Comparison of ENCODE assay signal across 1 cellular context in the genomic region with DNA sequence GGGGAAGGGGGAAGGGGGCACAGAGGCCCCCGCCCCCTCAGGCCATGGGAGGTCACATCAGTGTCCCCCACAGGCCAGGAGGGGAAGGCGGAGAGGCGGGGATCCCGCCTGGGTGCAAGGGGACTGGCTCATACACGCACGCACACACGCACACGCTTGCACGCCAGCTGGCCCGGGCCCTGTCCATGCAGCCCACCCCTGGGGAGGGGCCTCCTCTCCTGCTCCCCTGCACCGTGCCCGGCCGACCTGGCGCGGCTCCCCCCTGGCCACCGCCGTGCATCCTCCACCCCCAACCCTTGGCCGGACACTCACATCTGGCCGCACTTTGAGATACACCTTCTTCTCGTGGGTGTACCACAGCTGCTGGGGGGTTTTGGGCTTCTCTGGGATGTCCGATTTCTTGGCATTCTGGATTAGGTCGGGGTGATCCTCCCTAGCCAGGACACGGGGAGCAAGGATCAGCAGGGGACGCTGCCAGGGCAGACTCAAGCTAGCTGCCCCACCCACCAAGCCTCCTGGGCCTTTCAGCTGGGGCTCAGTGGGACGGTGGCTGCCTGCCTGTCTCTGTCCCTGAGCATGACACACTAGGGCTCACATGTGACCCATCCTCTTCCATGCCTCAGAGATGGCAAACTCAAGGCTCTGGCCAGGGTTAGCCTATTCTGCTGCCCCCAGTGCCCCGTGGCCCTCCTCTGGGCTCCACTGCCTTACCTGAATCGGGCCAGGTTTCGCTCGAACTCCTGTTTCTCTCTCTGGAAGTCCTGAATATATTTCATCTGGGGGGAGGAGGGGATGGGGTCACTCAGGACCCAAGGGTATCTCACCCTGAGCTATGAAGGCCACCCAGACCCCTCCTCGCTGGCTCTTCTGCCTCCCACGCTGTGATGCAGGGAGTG.
TF ChIP-seq lines count a peak whose summit lies in the region.

No MANE protein-coding gene starts in this region.

TF ChIP-seq in GM12878, 131 proteins besides CTCF, POLR2A, EP300 and RAD21:
- TF ChIP-seq, protein P1, sequence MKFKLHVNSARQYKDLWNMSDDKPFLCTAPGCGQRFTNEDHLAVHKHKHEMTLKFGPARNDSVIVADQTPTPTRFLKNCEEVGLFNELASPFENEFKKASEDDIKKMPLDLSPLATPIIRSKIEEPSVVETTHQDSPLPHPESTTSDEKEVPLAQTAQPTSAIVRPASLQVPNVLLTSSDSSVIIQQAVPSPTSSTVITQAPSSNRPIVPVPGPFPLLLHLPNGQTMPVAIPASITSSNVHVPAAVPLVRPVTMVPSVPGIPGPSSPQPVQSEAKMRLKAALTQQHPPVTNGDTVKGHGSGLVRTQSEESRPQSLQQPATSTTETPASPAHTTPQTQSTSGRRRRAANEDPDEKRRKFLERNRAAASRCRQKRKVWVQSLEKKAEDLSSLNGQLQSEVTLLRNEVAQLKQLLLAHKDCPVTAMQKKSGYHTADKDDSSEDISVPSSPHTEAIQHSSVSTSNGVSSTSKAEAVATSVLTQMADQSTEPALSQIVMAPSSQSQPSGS (IDR thresholded peaks at IDR 0.05; ENCODE audit: low read length), result peak; percentile 39; the same call in 1 of the 2 replicates
- TF ChIP-seq, protein P2, sequence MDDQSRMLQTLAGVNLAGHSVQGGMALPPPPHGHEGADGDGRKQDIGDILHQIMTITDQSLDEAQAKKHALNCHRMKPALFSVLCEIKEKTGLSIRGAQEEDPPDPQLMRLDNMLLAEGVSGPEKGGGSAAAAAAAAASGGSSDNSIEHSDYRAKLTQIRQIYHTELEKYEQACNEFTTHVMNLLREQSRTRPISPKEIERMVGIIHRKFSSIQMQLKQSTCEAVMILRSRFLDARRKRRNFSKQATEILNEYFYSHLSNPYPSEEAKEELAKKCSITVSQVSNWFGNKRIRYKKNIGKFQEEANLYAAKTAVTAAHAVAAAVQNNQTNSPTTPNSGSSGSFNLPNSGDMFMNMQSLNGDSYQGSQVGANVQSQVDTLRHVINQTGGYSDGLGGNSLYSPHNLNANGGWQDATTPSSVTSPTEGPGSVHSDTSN (IDR thresholded peaks at IDR 0.05; ENCODE audit: insufficient replicate concordance, low read depth, low read length), result peak; percentile 32
- TF ChIP-seq POLR2AphosphoS2 (IDR thresholded peaks at IDR 0.05; ENCODE audit: low read depth, low read length) (peak; percentile 26; the same call in 1 of the 2 replicates), POLR2AphosphoS5 (IDR thresholded peaks at IDR 0.05; ENCODE audit: low read length) (peak; percentile 28), MEF2B (IDR thresholded peaks at IDR 0.05; ENCODE audit: partially characterized antibody, poor library complexity, severe bottlenecking) (no peak)
- TF ChIP-seq, protein P3, sequence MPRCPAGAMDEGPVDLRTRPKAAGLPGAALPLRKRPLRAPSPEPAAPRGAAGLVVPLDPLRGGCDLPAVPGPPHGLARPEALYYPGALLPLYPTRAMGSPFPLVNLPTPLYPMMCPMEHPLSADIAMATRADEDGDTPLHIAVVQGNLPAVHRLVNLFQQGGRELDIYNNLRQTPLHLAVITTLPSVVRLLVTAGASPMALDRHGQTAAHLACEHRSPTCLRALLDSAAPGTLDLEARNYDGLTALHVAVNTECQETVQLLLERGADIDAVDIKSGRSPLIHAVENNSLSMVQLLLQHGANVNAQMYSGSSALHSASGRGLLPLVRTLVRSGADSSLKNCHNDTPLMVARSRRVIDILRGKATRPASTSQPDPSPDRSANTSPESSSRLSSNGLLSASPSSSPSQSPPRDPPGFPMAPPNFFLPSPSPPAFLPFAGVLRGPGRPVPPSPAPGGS (IDR thresholded peaks at IDR 0.05; ENCODE audit: borderline replicate concordance, insufficient read depth, low read depth, low read length, poor library complexity, severe bottlenecking), result peak; percentile 64
- TF ChIP-seq, protein P4, sequence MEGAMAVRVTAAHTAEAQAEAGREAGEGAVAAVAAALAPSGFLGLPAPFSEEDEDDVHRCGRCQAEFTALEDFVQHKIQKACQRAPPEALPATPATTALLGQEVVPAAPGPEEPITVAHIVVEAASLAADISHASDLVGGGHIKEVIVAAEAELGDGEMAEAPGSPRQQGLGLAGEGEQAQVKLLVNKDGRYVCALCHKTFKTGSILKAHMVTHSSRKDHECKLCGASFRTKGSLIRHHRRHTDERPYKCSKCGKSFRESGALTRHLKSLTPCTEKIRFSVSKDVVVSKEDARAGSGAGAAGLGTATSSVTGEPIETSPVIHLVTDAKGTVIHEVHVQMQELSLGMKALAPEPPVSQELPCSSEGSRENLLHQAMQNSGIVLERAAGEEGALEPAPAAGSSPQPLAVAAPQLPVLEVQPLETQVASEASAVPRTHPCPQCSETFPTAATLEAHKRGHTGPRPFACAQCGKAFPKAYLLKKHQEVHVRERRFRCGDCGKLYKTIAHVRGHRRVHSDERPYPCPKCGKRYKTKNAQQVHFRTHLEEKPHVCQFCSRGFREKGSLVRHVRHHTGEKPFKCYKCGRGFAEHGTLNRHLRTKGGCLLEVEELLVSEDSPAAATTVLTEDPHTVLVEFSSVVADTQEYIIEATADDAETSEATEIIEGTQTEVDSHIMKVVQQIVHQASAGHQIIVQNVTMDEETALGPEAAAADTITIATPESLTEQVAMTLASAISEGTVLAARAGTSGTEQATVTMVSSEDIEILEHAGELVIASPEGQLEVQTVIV (IDR thresholded peaks at IDR 0.05; ENCODE audit: borderline replicate concordance, partially characterized antibody), result no peak
